Comparison of ENCODE assay signal across 8 cellular contexts in genomic region chr7:151088019-151088855, GRCh38. TPM values are rescaled to one million over a fixed set of nuclear protein-coding genes. Genes with fewer than 3 reads are reported as not detected.
DNase-seq lines count a peak whose midpoint lies in the region; ATAC-seq and TF ChIP-seq lines count a peak whose summit lies in the region.

No MANE protein-coding gene starts in this region.

- in situ Hi-C loops in HAP-1 (cut with MboI; ENCODE audit: low sequenced_read_pairs): no loop called here
- in situ Hi-C loops in astrocyte of the spinal cord (cut with HindIII; ENCODE audit: low sequenced_read_pairs): no loop called here

- intact Hi-C loops in lower leg skin (cut with DNase I; ENCODE audit: low total_unique reads): no loop called here

- H3K27ac ChIP-seq in ACC112 (ENCODE audit: low read depth, low read length) (peak overlapping the region; percentile 82), urinary bladder (ENCODE audit: low read depth) (peak overlapping the region; percentile 65)

- no peak for TF ChIP-seq POLR2A in lower leg skin (IDR thresholded peaks at IDR 0.05)

- H3K4me1 ChIP-seq in ACC112 (ENCODE audit: control insufficient read depth, insufficient read depth, low read length, unreplicated experiment) (peaks cover 22% of the 10 kb centered on the region), HAP-1 (peaks cover 21% of the 10 kb centered on the region), urinary bladder (ENCODE audit: insufficient read depth) (no peaks in the 10 kb centered on the region)

- peak overlapping the region; percentile 98 for H3K4me3 ChIP-seq in ACC112 (ENCODE audit: low read depth, low read length)
- H3K4me3 ChIP-seq in HAP-1: peak overlapping the region; percentile 85
- H3K4me3 ChIP-seq in astrocyte of the spinal cord (ENCODE audit: low read depth, low read length): peak overlapping the region; percentile 74
- H3K4me3 ChIP-seq in lower leg skin (ENCODE audit: low read depth, poor library complexity, severe bottlenecking): peak overlapping the region; percentile 62
- H3K4me3 ChIP-seq in urinary bladder (ENCODE audit: low read depth, low read length): peak overlapping the region; percentile 79

- H2AFZ ChIP-seq in ACC112 (ENCODE audit: low read length, unreplicated experiment): peak overlapping the region; percentile 79

- H3K36me3 ChIP-seq in ACC112 (ENCODE audit: insufficient read depth, low read length) (no peaks in the 10 kb centered on the region), HAP-1 (replicated peaks) (peaks cover 27% of the 10 kb centered on the region), urinary bladder (ENCODE audit: insufficient read depth) (no peaks in the 10 kb centered on the region)

- H3K9me3 ChIP-seq in HAP-1: no peaks in the 10 kb centered on the region

- H3K79me2 ChIP-seq in ACC112 (ENCODE audit: control insufficient read depth, insufficient read depth, low read length, unreplicated experiment): peaks cover 63% of the 10 kb centered on the region

- no peaks in the 10 kb centered on the region for H3K27me3 ChIP-seq in ACC112 (ENCODE audit: insufficient read depth, low read length)
- no peaks in the 10 kb centered on the region for H3K27me3 ChIP-seq in HAP-1 (ENCODE audit: low read depth)

- WGBS in lower leg skin, 2 donors: 25% methylated on average over 16 of the region's 16 CpGs
- 35% methylated on average over 16 of the region's 16 CpGs for WGBS in urinary bladder

- no peak for TF ChIP-seq CTCF in astrocyte of the spinal cord (IDR thresholded peaks at IDR 0.05; ENCODE audit: low read depth, low read length)
- no peak for TF ChIP-seq CTCF in lower leg skin (IDR thresholded peaks at IDR 0.05)

- DNase-seq in HAP-1 (ENCODE audit: low spot score in 2 of 2) (no peak), astrocyte of the spinal cord (ENCODE audit: low read depth, low spot score) (peak; percentile 34), lower leg skin (ENCODE audit: low spot score in 2 of 2) (no peak), NCI-H1436 (lab: John Stamatoyannopoulos, UW) (no peak), DMS153 treated with DMSO at 0.1 percent for 48 hours (lab: John Stamatoyannopoulos, UW; ENCODE audit: unreplicated experiment) (no peak)

- no peak for ATAC-seq in GM21423 (IDR thresholded peaks at IDR 0.05; ENCODE audit: unreplicated experiment)

RNA-seq across cellular contexts. Expression of gene AGAP3, which starts 2.0 kb away (rescaled TPM):
- total RNA-seq in lower leg skin (100 to 1,000 TPM in 3 of 4 donors, 10 to 100 TPM in 1; 81.2 to 132 (median 102) TPM), urinary bladder (25.5 TPM)
- 77.0 TPM for polyA plus RNA-seq in urinary bladder

RNA-seq across cellular contexts. Expression of gene TMUB1, which starts 4.9 kb away (rescaled TPM):
- total RNA-seq in lower leg skin: 10 to 100 TPM; 58.5 to 61.7 (median 60.4) TPM
- 9.7 TPM for total RNA-seq in urinary bladder
- 51.9 TPM for polyA plus RNA-seq in urinary bladder

RNA-seq across cellular contexts. Expression of gene FASTK, which starts 7.6 kb away (rescaled TPM):
- total RNA-seq in lower leg skin (10 to 100 TPM; 47.4 to 80.7 (median 69.0) TPM), urinary bladder (42.4 TPM)
- 87.8 TPM for polyA plus RNA-seq in urinary bladder

RNA-seq across cellular contexts. Expression of gene SLC4A2, which starts 28.8 kb away (rescaled TPM):
- 10 to 100 TPM; 56.3 to 83.5 (median 67.7) TPM for total RNA-seq in lower leg skin
- total RNA-seq in urinary bladder: 30.6 TPM
- 107 TPM for polyA plus RNA-seq in urinary bladder

RNA-seq across cellular contexts. Expression of gene CDK5, which starts 30.5 kb away (rescaled TPM):
- 10 to 100 TPM in 1 of 4 donors, 1 to 10 TPM in 3; 3.9 to 13.7 (median 7.2) TPM for total RNA-seq in lower leg skin
- 6.7 TPM for total RNA-seq in urinary bladder
- polyA plus RNA-seq in urinary bladder: 9.4 TPM
